ENCODE assay signal across 2 cellular contexts in genomic region chr9:96149881-96150280, GRCh38.
TF ChIP-seq lines count a peak whose summit lies in the region.

No MANE protein-coding gene starts in this region.

TF ChIP-seq in WTC11, 78 proteins besides CTCF, POLR2A, EP300 and RAD21 (continued from another document):
- no peak for TF ChIP-seq E2F5 (CRISPR knock-in tag; IDR thresholded peaks at IDR 0.05)
- TF ChIP-seq ZBTB21 (CRISPR knock-in tag; IDR thresholded peaks at IDR 0.05; ENCODE audit: borderline replicate concordance) = no peak
- no peak for TF ChIP-seq RORB (CRISPR knock-in tag; IDR thresholded peaks at IDR 0.05)
- TF ChIP-seq CREM (CRISPR knock-in tag; IDR thresholded peaks at IDR 0.05) = no peak
- TF ChIP-seq HMGA2 (CRISPR knock-in tag; IDR thresholded peaks at IDR 0.05) = no peak
- no peak for TF ChIP-seq ERG (CRISPR knock-in tag; IDR thresholded peaks at IDR 0.05)
- TF ChIP-seq, protein P1, sequence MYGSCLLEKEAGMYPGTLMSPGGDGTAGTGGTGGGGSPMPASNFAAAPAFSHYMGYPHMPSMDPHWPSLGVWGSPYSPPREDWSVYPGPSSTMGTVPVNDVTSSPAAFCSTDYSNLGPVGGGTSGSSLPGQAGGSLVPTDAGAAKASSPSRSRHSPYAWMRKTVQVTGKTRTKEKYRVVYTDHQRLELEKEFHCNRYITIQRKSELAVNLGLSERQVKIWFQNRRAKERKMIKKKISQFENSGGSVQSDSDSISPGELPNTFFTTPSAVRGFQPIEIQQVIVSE (CRISPR knock-in tag; IDR thresholded peaks at IDR 0.05; ENCODE audit: borderline replicate concordance) = no peak

TF ChIP-seq in SK-N-SH, 30 proteins besides CTCF, POLR2A, EP300 and RAD21 (continued from another document):
- TF ChIP-seq, protein P2, sequence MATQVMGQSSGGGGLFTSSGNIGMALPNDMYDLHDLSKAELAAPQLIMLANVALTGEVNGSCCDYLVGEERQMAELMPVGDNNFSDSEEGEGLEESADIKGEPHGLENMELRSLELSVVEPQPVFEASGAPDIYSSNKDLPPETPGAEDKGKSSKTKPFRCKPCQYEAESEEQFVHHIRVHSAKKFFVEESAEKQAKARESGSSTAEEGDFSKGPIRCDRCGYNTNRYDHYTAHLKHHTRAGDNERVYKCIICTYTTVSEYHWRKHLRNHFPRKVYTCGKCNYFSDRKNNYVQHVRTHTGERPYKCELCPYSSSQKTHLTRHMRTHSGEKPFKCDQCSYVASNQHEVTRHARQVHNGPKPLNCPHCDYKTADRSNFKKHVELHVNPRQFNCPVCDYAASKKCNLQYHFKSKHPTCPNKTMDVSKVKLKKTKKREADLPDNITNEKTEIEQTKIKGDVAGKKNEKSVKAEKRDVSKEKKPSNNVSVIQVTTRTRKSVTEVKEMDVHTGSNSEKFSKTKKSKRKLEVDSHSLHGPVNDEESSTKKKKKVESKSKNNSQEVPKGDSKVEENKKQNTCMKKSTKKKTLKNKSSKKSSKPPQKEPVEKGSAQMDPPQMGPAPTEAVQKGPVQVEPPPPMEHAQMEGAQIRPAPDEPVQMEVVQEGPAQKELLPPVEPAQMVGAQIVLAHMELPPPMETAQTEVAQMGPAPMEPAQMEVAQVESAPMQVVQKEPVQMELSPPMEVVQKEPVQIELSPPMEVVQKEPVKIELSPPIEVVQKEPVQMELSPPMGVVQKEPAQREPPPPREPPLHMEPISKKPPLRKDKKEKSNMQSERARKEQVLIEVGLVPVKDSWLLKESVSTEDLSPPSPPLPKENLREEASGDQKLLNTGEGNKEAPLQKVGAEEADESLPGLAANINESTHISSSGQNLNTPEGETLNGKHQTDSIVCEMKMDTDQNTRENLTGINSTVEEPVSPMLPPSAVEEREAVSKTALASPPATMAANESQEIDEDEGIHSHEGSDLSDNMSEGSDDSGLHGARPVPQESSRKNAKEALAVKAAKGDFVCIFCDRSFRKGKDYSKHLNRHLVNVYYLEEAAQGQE (IDR thresholded peaks at IDR 0.05; ENCODE audit: low read depth, low read length) = no peak
- no peak for TF ChIP-seq GATA2 (CRISPR knock-in tag; IDR thresholded peaks at IDR 0.05)
- no peak for TF ChIP-seq JUND (IDR thresholded peaks at IDR 0.05)
- TF ChIP-seq, protein P3, sequence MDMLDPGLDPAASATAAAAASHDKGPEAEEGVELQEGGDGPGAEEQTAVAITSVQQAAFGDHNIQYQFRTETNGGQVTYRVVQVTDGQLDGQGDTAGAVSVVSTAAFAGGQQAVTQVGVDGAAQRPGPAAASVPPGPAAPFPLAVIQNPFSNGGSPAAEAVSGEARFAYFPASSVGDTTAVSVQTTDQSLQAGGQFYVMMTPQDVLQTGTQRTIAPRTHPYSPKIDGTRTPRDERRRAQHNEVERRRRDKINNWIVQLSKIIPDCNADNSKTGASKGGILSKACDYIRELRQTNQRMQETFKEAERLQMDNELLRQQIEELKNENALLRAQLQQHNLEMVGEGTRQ (IDR thresholded peaks at IDR 0.05; ENCODE audit: borderline replicate concordance, low read depth, low read length) = no peak
- TF ChIP-seq MXI1 (IDR thresholded peaks at IDR 0.05; ENCODE audit: low read depth, low read length) = no peak
- no peak for TF ChIP-seq ELF1 (IDR thresholded peaks at IDR 0.05)
